ENCODE assay signal across 19 cellular contexts in the genomic region with DNA sequence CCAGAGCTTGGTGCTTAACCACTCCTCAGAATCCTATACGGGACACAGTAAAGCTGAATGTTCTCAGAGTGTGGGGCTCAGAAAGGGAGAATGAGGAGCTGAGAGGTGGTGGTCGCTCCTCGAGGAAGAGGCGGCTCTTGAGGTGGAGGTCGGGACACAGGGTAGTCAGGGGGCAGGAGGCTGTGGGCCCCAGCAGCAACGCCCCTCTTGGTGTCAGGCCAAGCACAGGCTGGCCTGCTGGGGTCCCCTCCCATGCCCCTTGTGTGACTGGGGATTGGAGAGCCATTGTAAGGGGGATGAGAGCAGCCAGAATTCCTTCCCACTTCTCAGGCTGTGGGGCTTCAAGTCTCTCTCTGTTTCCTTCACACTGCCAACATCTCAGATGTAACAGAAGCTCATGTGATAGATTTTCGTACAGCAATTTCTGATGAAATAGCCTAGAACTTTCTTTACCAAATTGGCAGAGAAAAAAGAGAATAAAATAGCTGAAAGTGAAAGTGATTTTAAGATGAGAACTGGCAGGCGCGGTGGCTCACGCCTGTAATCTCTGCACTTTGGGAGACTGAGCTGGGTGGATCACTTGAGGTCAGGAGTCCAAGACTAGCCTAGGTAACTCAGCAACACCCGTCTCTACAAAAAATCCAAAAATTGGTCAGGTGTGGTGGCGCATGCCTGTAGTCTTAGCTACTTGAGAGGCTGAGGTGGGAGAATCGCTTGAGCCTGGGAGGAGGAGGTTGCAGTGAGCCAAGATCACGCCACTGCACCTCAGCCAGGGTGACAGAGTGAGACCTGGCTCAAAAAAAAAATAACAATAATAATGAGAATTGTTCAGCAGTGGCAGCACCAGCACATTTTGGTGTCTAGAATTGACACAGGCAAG.
DNase-seq lines count a peak whose midpoint lies in the region; ATAC-seq, FAIRE-seq and TF ChIP-seq lines count a peak whose summit lies in the region.
"Had no signal": no experiment of that assay in that cellular context is flagged by ENCODE, and none has a peak within 500 bp of the region (broad histone marks: within the 10 kb centered on the region; RNA-seq: fewer than 3 reads in every experiment).

No MANE protein-coding gene starts in this region.

- H3K9me3 Mint-ChIP-seq in H9 = no peaks in the 10 kb centered on the region
- H3K9me3 Mint-ChIP-seq in T-cell = no peaks in the 10 kb centered on the region
- H3K9me3 Mint-ChIP-seq: activated B cell treated with CpG ODN at 0.5 μM for 24 hours, immature natural killer cell, mesothelial cell of epicardium had no signal

- H3K4me2 ChIP-seq in H9 (ENCODE audit: insufficient read depth, insufficient read length, low read length) = no peak overlapping the region
- 0 out of 2 replicates have a peak overlapping the region, but pooled peaks have one; percentile 4 for H3K4me2 ChIP-seq in GM12878 (ENCODE audit: control insufficient read depth, insufficient read depth)
- no peak overlapping the region for H3K4me2 ChIP-seq in Karpas-422 (ENCODE audit: low read depth, low read length, poor library complexity, severe bottlenecking)

- no peaks in the 10 kb centered on the region for H3K9me2 ChIP-seq in Karpas-422 (replicated peaks; ENCODE audit: insufficient read depth, low read length)

- H3K9me3 ChIP-seq in H9 (ENCODE audit: control insufficient read depth, low read depth, low read length) = no peaks in the 10 kb centered on the region
- no peaks in the 10 kb centered on the region for H3K9me3 ChIP-seq in GM12878 (replicated peaks; ENCODE audit: control insufficient read depth, insufficient read depth, low read length)
- no peaks in the 10 kb centered on the region for H3K9me3 ChIP-seq in mucosa of descending colon
- no peaks in the 10 kb centered on the region for H3K9me3 ChIP-seq in Karpas-422 (ENCODE audit: low read length)
- H3K9me3 ChIP-seq: breast epithelium, tibial artery had no signal

- peak overlapping the region in 2 of 3 experiments; percentile 31 to 66; a peak in 1 of 7 replicates for H3K27ac Mint-ChIP-seq in H9
- H3K27ac Mint-ChIP-seq in T-cell = peak overlapping the region; percentile 88 to 94
- H3K27ac Mint-ChIP-seq: activated B cell treated with CpG ODN at 0.5 μM for 24 hours, immature natural killer cell, mesothelial cell of epicardium had no signal

- CTCF ChIA-PET in T-cell (lab: Charles Lee) = no interaction called here
- CTCF ChIA-PET in GM12878 (lab: Yijun Ruan, JAX) = no interaction called here

- no peak overlapping the region for H3T11ph ChIP-seq in H9 (ENCODE audit: low read length)

- no peak overlapping the region for H2BK12ac ChIP-seq in H9 (ENCODE audit: insufficient read length, low read depth, low read length)

- no peak for TF ChIP-seq EP300 in GM12878 (IDR thresholded peaks at IDR 0.05; ENCODE audit: borderline replicate concordance in 1 of 2, control insufficient read depth in 1 of 2, low read depth in 2 of 2, low read length in 2 of 2)

- H3K79me2 ChIP-seq in H9 (ENCODE audit: insufficient read depth, low read length) (no peaks in the 10 kb centered on the region), GM12878 (ENCODE audit: control insufficient read depth, insufficient read depth, low read length) (no peaks in the 10 kb centered on the region), Karpas-422 (ENCODE audit: low read length) (no peaks in the 10 kb centered on the region)
- H3K79me2 ChIP-seq: parathyroid adenoma had no signal

- H3K27me3 Mint-ChIP-seq in H9 (ENCODE audit: low read depth) (peaks cover under 1% of the 10 kb centered on the region; the same call in 1 of the 2 replicates), T-cell (peaks cover 0 to under 1% of the 10 kb centered on the region in 2 donors)

- DNase-seq in H9 (no peak), T-cell (peak in 1 of 34 experiments; percentile 8), GM12878 (ENCODE audit: low read depth, low spot score) (no peak), mucosa of descending colon (peak in 2 of 3 donors; percentile 36 to 41), Karpas-422 (no peak), cerebellar cortex (ENCODE audit: low spot score) (no peak)
- DNase-seq: activated B cell treated with CpG ODN at 0.5 μM for 24 hours; activated effector memory CD4-positive, alpha-beta T cell treated with anti-CD3 and anti-CD28 coated beads, Interleukin-2, amount 50 U/mL, for 16 hours; immature natural killer cell; NCI-H2029 treated with DMSO at 0.1 percent for 48 hours; NCI-H524 treated with DMSO at 0.1 percent for 48 hours had no signal

- H2AFZ ChIP-seq in H9 (ENCODE audit: low read length) = no peak overlapping the region
- no peak overlapping the region for H2AFZ ChIP-seq in GM12878 (ENCODE audit: control insufficient read depth, low read depth, low read length)
- H2AFZ ChIP-seq in Karpas-422 (ENCODE audit: low read length) = no peak overlapping the region
- H2AFZ ChIP-seq: parathyroid adenoma had no signal

- WGBS in H9 (ENCODE audit: extremely low coverage, insufficient read length, low lambda C conversion rate) = no CpG with 5 or more reads among the region's 14 CpGs
- WGBS in GM12878 (ENCODE audit: insufficient coverage, insufficient replicate concordance, low lambda C conversion rate, missing lambda C conversion rate) = 56% methylated on average over 14 of the region's 14 CpGs

- no peak overlapping the region for H3K4ac ChIP-seq in H9 (ENCODE audit: low read depth, low read length)

- H3K79me1 ChIP-seq in H9 (ENCODE audit: insufficient read depth, low read depth, low read length, poor library complexity, severe bottlenecking) = no peaks in the 10 kb centered on the region

- H3K27ac ChIP-seq in H9 (ENCODE audit: insufficient read length, low read depth, low read length) (no peak overlapping the region), GM12878 (ENCODE audit: control insufficient read depth, insufficient read depth) (no peak overlapping the region), Karpas-422 (ENCODE audit: low read length) (no peak overlapping the region)
- H3K27ac ChIP-seq: breast epithelium, C4-2B, parathyroid adenoma, tibial artery had no signal

- H4K20me1 ChIP-seq in H9 (ENCODE audit: control insufficient read depth, insufficient read depth, insufficient read length) = no peaks in the 10 kb centered on the region
- no peaks in the 10 kb centered on the region for H4K20me1 ChIP-seq in GM12878 (ENCODE audit: control insufficient read depth, insufficient read depth)
- H4K20me1 ChIP-seq in Karpas-422 (ENCODE audit: insufficient read depth, low read depth, low read length) = no peaks in the 10 kb centered on the region

- H3K4me1 ChIP-seq in H9 (ENCODE audit: insufficient read depth, low read length) (no peaks in the 10 kb centered on the region), GM12878 (ENCODE audit: control insufficient read depth, insufficient read depth, low read length) (no peaks in the 10 kb centered on the region), mucosa of descending colon (ENCODE audit: low read depth) (peaks cover 3% of the 10 kb centered on the region), Karpas-422 (ENCODE audit: low read length) (no peaks in the 10 kb centered on the region; the same call in 1 of the 2 replicates)
- H3K4me1 ChIP-seq: breast epithelium, parathyroid adenoma had no signal

- intact Hi-C loops in GM12878 (cut with micrococcal nuclease; ENCODE audit: unreplicated experiment) (no loop called here), mucosa of descending colon (cut with DNase I, micrococcal nuclease) (no loop called here)

- H3K36me3 Mint-ChIP-seq in H9 (ENCODE audit: insufficient read depth in 1 of 3, low read depth in 3 of 3) (no peaks in the 10 kb centered on the region), T-cell (no peaks in the 10 kb centered on the region)
- H3K36me3 Mint-ChIP-seq: immature natural killer cell, mesothelial cell of epicardium had no signal

- SMC1A ChIA-PET in GM12878 (lab: Charles Lee; ENCODE audit: uncharacterized antibody, unreplicated experiment) = interaction anchor here (1.3 kb wide), 1 partner anchor 16 kb away, joined by 3 read pairs; no protein-coding TSS in a partner anchor

- H4K91ac ChIP-seq in H9 (ENCODE audit: insufficient read length, low read depth, low read length) = no peak overlapping the region

- no peak overlapping the region for H4K5ac ChIP-seq in H9 (ENCODE audit: insufficient read length, low read depth, low read length)

- no peak for TF ChIP-seq POLR2A in GM12878 (IDR thresholded peaks at IDR 0.05; ENCODE audit: low read depth, low read length)

- no peak overlapping the region for H4K8ac ChIP-seq in H9 (replicated peaks; ENCODE audit: insufficient read length, low read depth, low read length)

- H2BK5ac ChIP-seq in H9 (ENCODE audit: insufficient read length, low read length) = no peak overlapping the region

- no peak for FAIRE-seq in GM12878 (lab: Jason Lieb, UNC)
- FAIRE-seq: GM12891 had no signal

- H2BK20ac ChIP-seq in H9 (ENCODE audit: low read depth, low read length, poor library complexity, severe bottlenecking) = no peak overlapping the region

- H3K56ac ChIP-seq in H9 (ENCODE audit: insufficient read length, low read depth, low read length) = no peak overlapping the region

- in situ Hi-C loops in GM12878 (cut with MboI) = no loop called here

- H3K9ac ChIP-seq in H9 (ENCODE audit: extremely low read depth, insufficient read length, low read length) = no peak overlapping the region
- H3K9ac ChIP-seq in GM12878 (ENCODE audit: control insufficient read depth, insufficient read depth, low read length) = no peak overlapping the region
- no peak overlapping the region for H3K9ac ChIP-seq in Karpas-422 (ENCODE audit: low read length)
- H3K9ac ChIP-seq: parathyroid adenoma had no signal

- peak in 3 of 4 experiments; percentile 25 to 49 (median 41) for ATAC-seq in T-cell (replicated peaks in 1 of 4)
- no peak; the same call in 2 of the 3 replicates for ATAC-seq in GM12878
- ATAC-seq in mucosa of descending colon = peak; percentile 75
- ATAC-seq in GM19452 (IDR thresholded peaks at IDR 0.05; ENCODE audit: unreplicated experiment) = no peak
- ATAC-seq: Panc1 had no signal

- no peak overlapping the region for H3K23ac ChIP-seq in H9 (ENCODE audit: insufficient read length, low read depth, low read length)

- H2BK15ac ChIP-seq in H9 (ENCODE audit: low read depth, low read length) = no peak overlapping the region

- H3K27me3 ChIP-seq in H9 (ENCODE audit: insufficient read depth, low read length) (no peaks in the 10 kb centered on the region), GM12878 (replicated peaks in 1 of 2; ENCODE audit: control insufficient read depth in 2 of 2, insufficient read depth in 2 of 2, low read length in 1 of 2) (no peaks in the 10 kb centered on the region), Karpas-422 (ENCODE audit: low read length) (no peaks in the 10 kb centered on the region)
- H3K27me3 ChIP-seq: breast epithelium, tibial artery had no signal

- TF ChIP-seq CTCF in H9 (conservative IDR thresholded peaks at IDR 0.05) (no peak), GM12878 (IDR thresholded peaks at IDR 0.05 in 2 of 3, conservative IDR thresholded peaks at IDR 0.05 in 1 of 3; ENCODE audit: control insufficient read depth in 2 of 3, extremely low read depth in 1 of 3, insufficient read depth in 1 of 3, low read depth in 3 of 3, low read length in 3 of 3) (no peak), mucosa of descending colon (IDR thresholded peaks at IDR 0.05) (no peak)

- no peaks in the 10 kb centered on the region for H3K23me2 ChIP-seq in H9 (ENCODE audit: insufficient read length, low read depth, low read length, poor library complexity, severe bottlenecking)

- H2AK5ac ChIP-seq in H9 (ENCODE audit: insufficient read length, low read length) = no peak overlapping the region

- H3K18ac ChIP-seq in H9 (ENCODE audit: insufficient read length, low read depth, low read length) = no peak overlapping the region

- RAD21 ChIA-PET in GM12878 (lab: Charles Lee; ENCODE audit: unreplicated experiment) = interaction anchor here (1.2 kb wide), 1 partner anchor 16 kb away, joined by 3 read pairs; no protein-coding TSS in a partner anchor

- BruUV-seq in GM12878 (replicated peaks; lab: Mats Ljungman, UMichigan) = no TSS peak

- H3K36me3 ChIP-seq in GM12878 (ENCODE audit: control insufficient read depth in 2 of 2, insufficient read depth in 2 of 2, low read length in 1 of 2) = no peaks in the 10 kb centered on the region
- H3K36me3 ChIP-seq in mucosa of descending colon (ENCODE audit: low read depth) = no peaks in the 10 kb centered on the region
- no peaks in the 10 kb centered on the region for H3K36me3 ChIP-seq in Karpas-422 (ENCODE audit: insufficient read depth, low read length)
- H3K36me3 ChIP-seq: breast epithelium had no signal

- H3K4me1 Mint-ChIP-seq in H9 (no peaks in the 10 kb centered on the region), T-cell (peaks cover 25 to 26% (median 26%) of the 10 kb centered on the region in 3 donors)
- H3K4me1 Mint-ChIP-seq: activated B cell treated with CpG ODN at 0.5 μM for 24 hours, mesothelial cell of epicardium had no signal

- no peak overlapping the region for H3K14ac ChIP-seq in H9 (ENCODE audit: insufficient read depth, low read length)

- H3K4me3 ChIP-seq in GM12878 (no peak overlapping the region), mucosa of descending colon (no peak overlapping the region), Karpas-422 (ENCODE audit: low read length) (no peak overlapping the region)
- H3K4me3 ChIP-seq: breast epithelium, tibial artery had no signal

- H3K4me3 Mint-ChIP-seq in H9 = no peak overlapping the region
- H3K4me3 Mint-ChIP-seq in T-cell = peak overlapping the region; percentile 73 to 88 (median 75)
- H3K4me3 Mint-ChIP-seq: activated B cell treated with CpG ODN at 0.5 μM for 24 hours, mesothelial cell of epicardium had no signal

- POLR2A ChIA-PET in T-cell (lab: Charles Lee) = interaction anchor here in 1 of 2 donors (0.6 to 1.3 kb wide), 2 partner anchors 8 to 16 kb away, joined by 3 read pairs; no protein-coding TSS in a partner anchor
- POLR2A ChIA-PET in GM12878 (lab: Charles Lee) = no interaction called here

- H2BK120ac ChIP-seq in H9 (ENCODE audit: low read depth, low read length, poor library complexity, severe bottlenecking) = no peak overlapping the region

- TF ChIP-seq RAD21 in GM12878 (IDR thresholded peaks at IDR 0.05; ENCODE audit: insufficient read depth, low read depth, low read length) = no peak

Comparison
In these comparisons a context has a peak if more than half of its experiments do, and no peak if none do; other contexts are left out.
1. DNase-seq: peak in mucosa of descending colon (2 of 3); none in H9 (single experiment), GM12878 (single experiment), Karpas-422 (single experiment) and cerebellar cortex (single experiment).
2. H3K4me3 Mint-ChIP-seq: peak in T-cell (3 of 3); none in H9 (0 of 2).
3. ATAC-seq: peak in T-cell (3 of 4) and mucosa of descending colon (single experiment); none in GM12878 (single experiment) and GM19452 (single experiment).